16 cellular contexts compared by ENCODE assay signal in the genomic region with DNA sequence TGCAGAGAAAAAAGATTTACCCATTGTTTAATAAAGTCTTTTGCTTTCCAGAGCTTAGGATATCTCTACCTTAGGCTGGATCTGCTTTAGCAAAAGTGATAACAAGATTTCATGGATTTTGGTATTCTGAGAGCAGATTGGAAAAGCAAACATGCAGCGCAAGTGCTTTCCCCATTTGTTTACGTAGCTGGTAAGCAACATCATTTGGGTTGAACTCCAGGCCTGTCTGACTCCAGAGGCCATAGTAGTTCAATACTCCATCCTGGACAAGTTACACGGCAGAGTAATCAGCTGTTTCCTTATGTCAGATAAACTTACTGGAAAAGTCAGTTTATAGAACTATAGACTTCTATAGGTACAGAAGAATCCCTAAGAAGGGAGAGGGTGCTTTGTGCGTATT. TPM values are rescaled to one million over a fixed set of nuclear protein-coding genes. Genes with fewer than 3 reads are reported as not detected.
DNase-seq lines count a peak whose midpoint lies in the region; ATAC-seq and TF ChIP-seq lines count a peak whose summit lies in the region.
"Had no signal": no experiment of that assay in that cellular context is flagged by ENCODE, and none has a peak within 500 bp of the region (broad histone marks: within the 10 kb centered on the region; RNA-seq: fewer than 3 reads in every experiment).

No MANE protein-coding gene starts in this region.

- H3K4me1 ChIP-seq in liver (ENCODE audit: control insufficient read depth in 4 of 4, insufficient read depth in 4 of 4, low read length in 3 of 4) (peaks cover 0 to 1% (median 0%) of the 10 kb centered on the region in 4 donors), heart left ventricle (no peaks in the 10 kb centered on the region)
- H3K4me1 ChIP-seq: BE2C, Caco-2 had no signal

- H3K4me3 Mint-ChIP-seq in stimulated activated naive CD8-positive, alpha-beta T cell treated with anti-CD3 and anti-CD28 coated beads, Interleukin-15, Interleukin-2, amounts not matched to agents 100 ng/mL and 50 ng/mL, for 24 hours, result no peak overlapping the region
- H3K4me3 Mint-ChIP-seq in stimulated activated naive CD8-positive, alpha-beta T cell treated with anti-CD3 and anti-CD28 coated beads, Interleukin-15, amount 100 ng/mL, for 72 hours, result no peak overlapping the region
- no peak overlapping the region for H3K4me3 Mint-ChIP-seq in activated T-helper 17 cell treated with anti-CD3 and anti-CD28 coated beads, Interleukin-2, amount 50 U/mL, for 72 hours
- H3K4me3 Mint-ChIP-seq: CD4-positive, CD25-positive, alpha-beta regulatory T cell; HFFc6 had no signal

- CTCF ChIA-PET in RWPE1 (lab: Yijun Ruan, JAX), result no interaction called here

- no peak for TF ChIP-seq CTCF in liver (IDR thresholded peaks at IDR 0.05; ENCODE audit: low read depth, low read length, missing input control)
- no peak for TF ChIP-seq CTCF in heart left ventricle (IDR thresholded peaks at IDR 0.05)
- no peak for TF ChIP-seq CTCF in RWPE1 (conservative IDR thresholded peaks at IDR 0.05; ENCODE audit: low read depth)

- TF ChIP-seq RAD21 in liver (IDR thresholded peaks at IDR 0.05), result peak; percentile 47 to 60

- H3K4me1 Mint-ChIP-seq in stimulated activated naive CD8-positive, alpha-beta T cell treated with anti-CD3 and anti-CD28 coated beads, Interleukin-15, Interleukin-2, amounts not matched to agents 100 ng/mL and 50 ng/mL, for 24 hours (ENCODE audit: low read depth), result no peaks in the 10 kb centered on the region
- peaks cover 4% of the 10 kb centered on the region for H3K4me1 Mint-ChIP-seq in stimulated activated naive CD8-positive, alpha-beta T cell treated with anti-CD3 and anti-CD28 coated beads, Interleukin-15, amount 100 ng/mL, for 72 hours
- H3K4me1 Mint-ChIP-seq in activated T-helper 17 cell treated with anti-CD3 and anti-CD28 coated beads, Interleukin-2, amount 50 U/mL, for 72 hours, result no peaks in the 10 kb centered on the region

- no peaks in the 10 kb centered on the region for H3K27me3 ChIP-seq in liver (ENCODE audit: control insufficient read depth in 4 of 4, insufficient read depth in 4 of 4, low read length in 3 of 4)
- H3K27me3 ChIP-seq in heart left ventricle, result no peaks in the 10 kb centered on the region
- H3K27me3 ChIP-seq: BE2C had no signal

- POLR2A ChIA-PET in RWPE1 (lab: Yijun Ruan, JAX; ENCODE audit: low non-redundant PET), result no interaction called here

- DNase-seq in stimulated activated naive CD8-positive, alpha-beta T cell treated with anti-CD3 and anti-CD28 coated beads, Interleukin-15, amount 100 ng/mL, for 72 hours, result no peak
- no peak for DNase-seq in heart left ventricle
- DNase-seq in RWPE1 (ENCODE audit: low spot score), result no peak
- no peak for DNase-seq in AG20443 (ENCODE audit: low spot score)
- DNase-seq: BE2C; C1 segment of cervical spinal cord; Caco-2; CD4-positive, CD25-positive, alpha-beta regulatory T cell; GOT3; H7; HFFc6 had no signal

- no peak overlapping the region for H3K4me3 ChIP-seq in liver (ENCODE audit: low read depth in 1 of 3, low read length in 3 of 3)
- H3K4me3 ChIP-seq in heart left ventricle, result no peak overlapping the region

- no peaks in the 10 kb centered on the region for H3K9me3 ChIP-seq in liver (ENCODE audit: control insufficient read depth in 4 of 4, low read length in 3 of 4)
- no peaks in the 10 kb centered on the region for H3K9me3 ChIP-seq in heart left ventricle
- H3K9me3 ChIP-seq: BE2C, Caco-2 had no signal

- no peak overlapping the region for H3K9ac ChIP-seq in liver (ENCODE audit: low read depth in 1 of 2, low read length in 2 of 2)

- H3K36me3 ChIP-seq in liver (ENCODE audit: control insufficient read depth in 4 of 4, insufficient read depth in 3 of 4, low read depth in 1 of 4, low read length in 3 of 4), result peaks cover 0 to 5% (median 3%) of the 10 kb centered on the region in 4 donors
- peaks cover 0 to 56% (median 4%) of the 10 kb centered on the region in 9 donors for H3K36me3 ChIP-seq in heart left ventricle
- H3K36me3 ChIP-seq: BE2C had no signal

- no peaks in the 10 kb centered on the region for H3K27me3 Mint-ChIP-seq in stimulated activated naive CD8-positive, alpha-beta T cell treated with anti-CD3 and anti-CD28 coated beads, Interleukin-15, Interleukin-2, amounts not matched to agents 100 ng/mL and 50 ng/mL, for 24 hours
- no peaks in the 10 kb centered on the region for H3K27me3 Mint-ChIP-seq in stimulated activated naive CD8-positive, alpha-beta T cell treated with anti-CD3 and anti-CD28 coated beads, Interleukin-15, amount 100 ng/mL, for 72 hours
- H3K27me3 Mint-ChIP-seq in activated T-helper 17 cell treated with anti-CD3 and anti-CD28 coated beads, Interleukin-2, amount 50 U/mL, for 72 hours, result no peaks in the 10 kb centered on the region
- H3K27me3 Mint-ChIP-seq: CD4-positive, CD25-positive, alpha-beta regulatory T cell had no signal

- H3K27ac ChIP-seq in liver (ENCODE audit: low read depth in 1 of 2, low read length in 2 of 2) (no peak overlapping the region), heart left ventricle (no peak overlapping the region), RWPE1 (no peak overlapping the region)
- H3K27ac ChIP-seq: HL-60 had no signal

- H3K27ac Mint-ChIP-seq in stimulated activated naive CD8-positive, alpha-beta T cell treated with anti-CD3 and anti-CD28 coated beads, Interleukin-15, Interleukin-2, amounts not matched to agents 100 ng/mL and 50 ng/mL, for 24 hours, result peak overlapping the region; percentile 54
- H3K27ac Mint-ChIP-seq in stimulated activated naive CD8-positive, alpha-beta T cell treated with anti-CD3 and anti-CD28 coated beads, Interleukin-15, amount 100 ng/mL, for 72 hours, result no peak overlapping the region
- peak overlapping the region; percentile 56 for H3K27ac Mint-ChIP-seq in activated T-helper 17 cell treated with anti-CD3 and anti-CD28 coated beads, Interleukin-2, amount 50 U/mL, for 72 hours
- H3K27ac Mint-ChIP-seq: HFFc6 had no signal

- H3K36me3 Mint-ChIP-seq in stimulated activated naive CD8-positive, alpha-beta T cell treated with anti-CD3 and anti-CD28 coated beads, Interleukin-15, Interleukin-2, amounts not matched to agents 100 ng/mL and 50 ng/mL, for 24 hours (ENCODE audit: low read depth), result peaks cover 12% of the 10 kb centered on the region
- peaks cover 51% of the 10 kb centered on the region for H3K36me3 Mint-ChIP-seq in activated T-helper 17 cell treated with anti-CD3 and anti-CD28 coated beads, Interleukin-2, amount 50 U/mL, for 72 hours (ENCODE audit: low read depth)

- intact Hi-C loops in heart left ventricle (cut with DNase I), result no loop called here

- 48% methylated on average over 4 of the region's 4 CpGs for WGBS in liver
- WGBS in heart left ventricle, 4 donors, result 91 to 96% (median 92%) methylated on average over 4 of the region's 4 CpGs

- H3K9me3 Mint-ChIP-seq in stimulated activated naive CD8-positive, alpha-beta T cell treated with anti-CD3 and anti-CD28 coated beads, Interleukin-15, Interleukin-2, amounts not matched to agents 100 ng/mL and 50 ng/mL, for 24 hours, result no peaks in the 10 kb centered on the region
- no peaks in the 10 kb centered on the region for H3K9me3 Mint-ChIP-seq in stimulated activated naive CD8-positive, alpha-beta T cell treated with anti-CD3 and anti-CD28 coated beads, Interleukin-15, amount 100 ng/mL, for 72 hours
- H3K9me3 Mint-ChIP-seq in activated T-helper 17 cell treated with anti-CD3 and anti-CD28 coated beads, Interleukin-2, amount 50 U/mL, for 72 hours, result no peaks in the 10 kb centered on the region
- H3K9me3 Mint-ChIP-seq: CD4-positive, CD25-positive, alpha-beta regulatory T cell; HFFc6 had no signal

- no peak for ATAC-seq in stimulated activated naive CD8-positive, alpha-beta T cell treated with anti-CD3 and anti-CD28 coated beads, Interleukin-15, amount 100 ng/mL, for 72 hours
- ATAC-seq in activated T-helper 17 cell treated with anti-CD3 and anti-CD28 coated beads, Interleukin-2, amount 50 U/mL, for 72 hours (replicated peaks), result no peak
- no peak for ATAC-seq in heart left ventricle
- ATAC-seq: HCT116 had no signal

- TF ChIP-seq POLR2A in heart left ventricle (IDR thresholded peaks at IDR 0.05), result no peak

TF ChIP-seq in liver, 16 proteins besides CTCF, POLR2A, EP300 and RAD21 (continues in another document):
- peak; percentile 38 for TF ChIP-seq YY1 (IDR thresholded peaks at IDR 0.05)
- TF ChIP-seq, protein P1, sequence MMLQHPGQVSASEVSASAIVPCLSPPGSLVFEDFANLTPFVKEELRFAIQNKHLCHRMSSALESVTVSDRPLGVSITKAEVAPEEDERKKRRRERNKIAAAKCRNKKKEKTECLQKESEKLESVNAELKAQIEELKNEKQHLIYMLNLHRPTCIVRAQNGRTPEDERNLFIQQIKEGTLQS (IDR thresholded peaks at IDR 0.05), result no peak
- TF ChIP-seq TAF1 (conservative IDR thresholded peaks at IDR 0.05), result no peak
- TF ChIP-seq, protein P2, sequence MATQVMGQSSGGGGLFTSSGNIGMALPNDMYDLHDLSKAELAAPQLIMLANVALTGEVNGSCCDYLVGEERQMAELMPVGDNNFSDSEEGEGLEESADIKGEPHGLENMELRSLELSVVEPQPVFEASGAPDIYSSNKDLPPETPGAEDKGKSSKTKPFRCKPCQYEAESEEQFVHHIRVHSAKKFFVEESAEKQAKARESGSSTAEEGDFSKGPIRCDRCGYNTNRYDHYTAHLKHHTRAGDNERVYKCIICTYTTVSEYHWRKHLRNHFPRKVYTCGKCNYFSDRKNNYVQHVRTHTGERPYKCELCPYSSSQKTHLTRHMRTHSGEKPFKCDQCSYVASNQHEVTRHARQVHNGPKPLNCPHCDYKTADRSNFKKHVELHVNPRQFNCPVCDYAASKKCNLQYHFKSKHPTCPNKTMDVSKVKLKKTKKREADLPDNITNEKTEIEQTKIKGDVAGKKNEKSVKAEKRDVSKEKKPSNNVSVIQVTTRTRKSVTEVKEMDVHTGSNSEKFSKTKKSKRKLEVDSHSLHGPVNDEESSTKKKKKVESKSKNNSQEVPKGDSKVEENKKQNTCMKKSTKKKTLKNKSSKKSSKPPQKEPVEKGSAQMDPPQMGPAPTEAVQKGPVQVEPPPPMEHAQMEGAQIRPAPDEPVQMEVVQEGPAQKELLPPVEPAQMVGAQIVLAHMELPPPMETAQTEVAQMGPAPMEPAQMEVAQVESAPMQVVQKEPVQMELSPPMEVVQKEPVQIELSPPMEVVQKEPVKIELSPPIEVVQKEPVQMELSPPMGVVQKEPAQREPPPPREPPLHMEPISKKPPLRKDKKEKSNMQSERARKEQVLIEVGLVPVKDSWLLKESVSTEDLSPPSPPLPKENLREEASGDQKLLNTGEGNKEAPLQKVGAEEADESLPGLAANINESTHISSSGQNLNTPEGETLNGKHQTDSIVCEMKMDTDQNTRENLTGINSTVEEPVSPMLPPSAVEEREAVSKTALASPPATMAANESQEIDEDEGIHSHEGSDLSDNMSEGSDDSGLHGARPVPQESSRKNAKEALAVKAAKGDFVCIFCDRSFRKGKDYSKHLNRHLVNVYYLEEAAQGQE (IDR thresholded peaks at IDR 0.05), result peak; percentile 31
- peak; percentile 43 for TF ChIP-seq SP1 (IDR thresholded peaks at IDR 0.05)

RNA-seq across cellular contexts. Expression of a gene that starts 40.6 kb away (rescaled TPM):
- total RNA-seq in activated T-helper 17 cell treated with anti-CD3 and anti-CD28 coated beads, Interleukin-2, amount 50 U/mL, for 72 hours, result 10 to 100 TPM; 45.3 to 59.1 TPM
- total RNA-seq in liver, result 10 to 100 TPM; 29.9 to 39.1 TPM
- polyA plus RNA-seq in liver, result 10 to 100 TPM in 1 of 2 donors, 1 to 10 TPM in 1; 4.6 to 22.8 TPM
- 10 to 100 TPM; 32.7 to 62.4 (median 41.1) TPM for total RNA-seq in heart left ventricle
- polyA plus RNA-seq in heart left ventricle, result 10 to 100 TPM; 13.2 to 18.3 TPM

Comparison
In these comparisons a context has a peak if more than half of its experiments do, and no peak if none do; other contexts are left out.
1. H3K27ac Mint-ChIP-seq: peak in stimulated activated naive CD8-positive, alpha-beta T cell treated with anti-CD3 and anti-CD28 coated beads, Interleukin-15, Interleukin-2, amounts not matched to agents 100 ng/mL and 50 ng/mL, for 24 hours (single experiment) and activated T-helper 17 cell treated with anti-CD3 and anti-CD28 coated beads, Interleukin-2, amount 50 U/mL, for 72 hours (single experiment); none in stimulated activated naive CD8-positive, alpha-beta T cell treated with anti-CD3 and anti-CD28 coated beads, Interleukin-15, amount 100 ng/mL, for 72 hours (0 of 2).